Comparison of ENCODE assay signal across 22 cellular contexts in the genomic region with DNA sequence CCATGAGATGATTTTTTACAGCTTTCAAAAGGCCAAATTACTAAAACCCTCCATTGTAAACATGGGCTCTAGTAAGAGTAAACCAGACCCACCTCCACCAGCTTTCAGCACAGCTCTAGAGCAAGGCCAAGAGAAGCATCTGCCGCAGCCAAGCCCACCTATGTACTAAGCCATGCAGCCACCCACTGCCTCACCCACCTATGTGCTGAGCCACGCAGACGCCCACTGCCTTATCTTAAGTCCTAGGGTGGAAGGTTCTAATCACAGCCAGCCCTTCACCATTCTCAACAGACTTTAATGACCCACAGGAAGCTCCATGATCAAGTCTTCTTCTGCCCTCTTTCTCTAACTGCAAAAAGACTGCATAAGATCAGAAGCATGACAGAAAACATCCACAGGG.
"Had no signal": no experiment of that assay in that cellular context is flagged by ENCODE, and none has a peak within 500 bp of the region (broad histone marks: within the 10 kb centered on the region; RNA-seq: fewer than 3 reads in every experiment).

No MANE protein-coding gene starts in this region.

- H3K4me3 Mint-ChIP-seq: IgD-negative memory B cell had no signal

- H3K9me3 ChIP-seq: SK-N-SH had no signal

- H3K27me3 Mint-ChIP-seq: IgD-negative memory B cell had no signal

- H3K36me3 Mint-ChIP-seq: IgD-negative memory B cell had no signal

- H3K27ac Mint-ChIP-seq: IgD-negative memory B cell had no signal

- H3K9ac ChIP-seq: KMS-11, SK-N-SH had no signal

- DNase-seq: Kasumi-1, MM.1S, NCI-H1092 treated with DMSO at 0.1 percent for 48 hours, NCI-H1436, NCI-H187, NCI-H2029, NCI-H2081 treated with DMSO at 0.1 percent for 48 hours, NCI-H2171, NCI-H226, NCI-H446, NCI-H510A, NCI-H524 treated with DMSO at 0.1 percent for 48 hours, NCI-H69, NCI-H774, SHP77, SK-N-SH, SW 1271 had no signal

- ATAC-seq: HepG2, K562 had no signal

- H3K4me2 ChIP-seq: KMS-11, SK-N-SH had no signal

- H3K4me3 ChIP-seq: K562 had no signal

- H3K9me3 Mint-ChIP-seq: IgD-negative memory B cell had no signal

- H3K27ac ChIP-seq: KMS-11, RWPE1 had no signal
